ENCODE assay signal across 1 cellular context in the genomic region with DNA sequence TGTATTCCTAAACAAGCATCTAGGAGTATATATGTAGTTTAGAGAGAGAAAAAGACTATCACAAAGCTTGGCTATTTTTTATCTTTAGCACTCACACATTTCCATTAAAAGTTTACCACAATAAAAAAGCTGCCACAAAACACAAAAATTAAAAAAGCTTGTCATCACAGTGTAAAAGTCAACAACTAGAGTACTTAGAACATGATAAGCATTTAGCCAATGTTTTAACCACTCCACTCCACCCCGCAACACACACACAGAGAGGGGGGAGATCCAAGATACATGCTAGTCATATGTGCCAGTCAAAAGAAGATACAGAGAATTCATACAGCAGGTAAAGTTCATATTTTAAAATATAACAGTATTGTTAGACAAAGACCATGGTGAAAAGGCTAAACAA.
TF ChIP-seq lines count a peak whose summit lies in the region.

No MANE protein-coding gene starts in this region.

TF ChIP-seq in A549, 52 proteins besides CTCF, POLR2A, EP300 and RAD21 (continued from another document):
- TF ChIP-seq TFCP2L1 (CRISPR knock-in tag; IDR thresholded peaks at IDR 0.05) (no peak), HOXB13 (CRISPR knock-in tag; IDR thresholded peaks at IDR 0.05; ENCODE audit: low read depth) (no peak), RCOR1 (IDR thresholded peaks at IDR 0.05; ENCODE audit: low read depth, low read length) (no peak), BHLHE40 (IDR thresholded peaks at IDR 0.05; ENCODE audit: low read depth, low read length) (no peak), NFE2L2 (conservative IDR thresholded peaks at IDR 0.05; ENCODE audit: low read length) (no peak), KDM5A (IDR thresholded peaks at IDR 0.05) (no peak)
